ENCODE assay signal across 16 cellular contexts in the genomic region with DNA sequence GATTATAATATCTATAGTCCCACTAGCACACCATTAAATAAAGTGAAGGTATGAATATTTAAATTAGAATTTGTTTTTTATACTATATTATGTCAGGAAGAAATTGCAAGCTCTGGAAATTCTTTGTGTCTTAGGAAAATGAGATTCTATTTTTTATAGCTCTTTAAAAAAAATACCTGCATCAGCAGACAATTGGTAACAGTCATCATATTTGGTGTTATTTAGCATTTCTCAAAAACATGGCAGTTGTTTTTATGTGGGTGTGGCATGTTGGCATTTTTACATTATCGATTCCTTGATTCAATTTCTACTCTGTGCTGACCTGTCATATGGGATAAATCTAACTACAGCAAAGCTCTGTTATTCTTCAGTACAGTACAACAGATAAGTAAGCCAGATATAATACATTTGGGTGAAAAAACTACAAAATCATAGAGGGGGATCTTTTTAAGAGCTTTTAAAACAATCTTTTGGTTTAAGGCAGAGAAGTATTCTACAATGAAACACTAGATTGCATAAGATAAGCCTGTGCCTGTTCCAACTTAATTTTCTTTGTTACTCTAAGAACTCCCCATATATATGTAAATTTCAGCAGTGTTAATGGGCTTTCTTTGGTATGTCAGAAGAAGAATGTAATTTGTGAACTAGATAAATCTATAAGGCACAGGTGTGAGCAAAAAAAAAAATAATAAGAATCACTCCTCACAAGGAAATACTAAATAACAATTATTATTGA.
DNase-seq lines count a peak whose midpoint lies in the region; ATAC-seq and TF ChIP-seq lines count a peak whose summit lies in the region.
"Had no signal": no experiment of that assay in that cellular context is flagged by ENCODE, and none has a peak within 500 bp of the region (broad histone marks: within the 10 kb centered on the region; RNA-seq: fewer than 3 reads in every experiment).

No MANE protein-coding gene starts in this region.

- peaks cover 34% of the 10 kb centered on the region for H3K4me1 Mint-ChIP-seq in WTC11
- H3K4me1 Mint-ChIP-seq: B cell had no signal

- DNase-seq in GM23248 (no peak), WTC11 (ENCODE audit: low spot score) (no peak), T-helper 9 cell (no peak), Ammon's horn (ENCODE audit: low spot score) (no peak)
- DNase-seq: ACHN; C1 segment of cervical spinal cord; Calu3; CD4-positive, alpha-beta T cell; DMS 273 treated with DMSO at 0.1 percent for 48 hours; DMS79; IMR-90; KG1 had no signal

- in situ Hi-C loops in GM23248 (cut with MboI): no loop called here

- H2AFZ ChIP-seq in GM23248: no peak overlapping the region

- H3K27ac Mint-ChIP-seq in WTC11: 0 out of 2 replicates have a peak overlapping the region, but pooled peaks have one; percentile 72
- H3K27ac Mint-ChIP-seq: B cell; CD4-positive, alpha-beta T cell had no signal

- TF ChIP-seq CTCF in WTC11 (IDR thresholded peaks at IDR 0.05): no peak

- no peaks in the 10 kb centered on the region for H4K20me1 ChIP-seq in GM23248 (ENCODE audit: insufficient read depth)

- CTCF ChIA-PET in WTC11 (lab: Charles Lee): no interaction called here

- H3K9ac ChIP-seq in GM23248: no peak overlapping the region
- H3K9ac ChIP-seq in HUES6 (ENCODE audit: low read length): no peak overlapping the region
- no peak overlapping the region for H3K9ac ChIP-seq in iPS-20b (ENCODE audit: low read depth, low read length)

- H3K4me2 ChIP-seq in GM23248 (ENCODE audit: unreplicated experiment): peak overlapping the region; percentile 7

- H3K36me3 Mint-ChIP-seq in WTC11: no peaks in the 10 kb centered on the region

- H3K9me3 ChIP-seq in GM23248 (ENCODE audit: low read depth): no peaks in the 10 kb centered on the region
- no peaks in the 10 kb centered on the region for H3K9me3 ChIP-seq in HUES6 (ENCODE audit: control insufficient read depth, insufficient read depth, low read depth, low read length)
- no peaks in the 10 kb centered on the region for H3K9me3 ChIP-seq in iPS-20b (ENCODE audit: insufficient read depth, low read depth, low read length)

- H3K9me2 ChIP-seq in GM23248 (ENCODE audit: insufficient read depth): no peaks in the 10 kb centered on the region

- H3K4me3 Mint-ChIP-seq in WTC11: peak overlapping the region; percentile 44
- H3K4me3 Mint-ChIP-seq: B cell; CD4-positive, alpha-beta T cell had no signal

- ATAC-seq in WTC11: peak; percentile 83
- ATAC-seq in GM19351 (IDR thresholded peaks at IDR 0.05; ENCODE audit: unreplicated experiment): no peak

- H3F3A ChIP-seq in GM23248 (ENCODE audit: insufficient read depth): no peaks in the 10 kb centered on the region; the same call in 1 of the 2 replicates

- POLR2A ChIA-PET in WTC11 (lab: Charles Lee): no interaction called here

- no peaks in the 10 kb centered on the region for H3K9me3 Mint-ChIP-seq in WTC11
- H3K9me3 Mint-ChIP-seq: CD4-positive, alpha-beta T cell had no signal

- no peaks in the 10 kb centered on the region for H3K27me3 Mint-ChIP-seq in WTC11 (ENCODE audit: low read depth)
- H3K27me3 Mint-ChIP-seq: B cell had no signal

- H3K79me2 ChIP-seq in GM23248 (ENCODE audit: insufficient read depth): no peaks in the 10 kb centered on the region

- H3K4me3 ChIP-seq in GM23248: no peak overlapping the region
- no peak overlapping the region for H3K4me3 ChIP-seq in HUES6 (ENCODE audit: low read depth, low read length)
- H3K4me3 ChIP-seq in iPS-20b (ENCODE audit: low read length): peak overlapping the region; percentile 5; the same call in 1 of the 2 replicates

- H3K36me3 ChIP-seq in GM23248 (ENCODE audit: low read depth): no peaks in the 10 kb centered on the region
- no peaks in the 10 kb centered on the region for H3K36me3 ChIP-seq in HUES6 (ENCODE audit: control insufficient read depth, insufficient read depth, low read length)
- no peaks in the 10 kb centered on the region for H3K36me3 ChIP-seq in iPS-20b (ENCODE audit: insufficient read depth, low read depth, low read length)

- H3K4me1 ChIP-seq in GM23248 (ENCODE audit: insufficient read depth): peaks cover 8% of the 10 kb centered on the region
- peaks cover 22% of the 10 kb centered on the region for H3K4me1 ChIP-seq in HUES6 (ENCODE audit: control insufficient read depth, insufficient read depth, low read length)
- H3K4me1 ChIP-seq in iPS-20b (ENCODE audit: insufficient read depth, low read length): peaks cover 13% of the 10 kb centered on the region

- H3K27ac ChIP-seq in GM23248 (no peak overlapping the region), HUES6 (ENCODE audit: low read depth, low read length) (peak overlapping the region; percentile 70), iPS-20b (ENCODE audit: low read length) (no peak overlapping the region)

- H3K27me3 ChIP-seq in GM23248 (replicated peaks; ENCODE audit: insufficient read depth): no peaks in the 10 kb centered on the region
- H3K27me3 ChIP-seq in HUES6 (ENCODE audit: control insufficient read depth, insufficient read depth, low read length): no peaks in the 10 kb centered on the region
- H3K27me3 ChIP-seq in iPS-20b (ENCODE audit: insufficient read depth, low read length): no peaks in the 10 kb centered on the region

- 92 to 98% methylated on average over 1 of the region's 1 CpG for WGBS in GM23248 (ENCODE audit: low coverage in 1 of 2, low lambda C conversion rate in 2 of 2, missing lambda C conversion rate in 2 of 2), 2 experiments

TF ChIP-seq in WTC11, 78 proteins besides CTCF, POLR2A, EP300 and RAD21 (continues in another document):
- TF ChIP-seq ETV6 (CRISPR knock-in tag; IDR thresholded peaks at IDR 0.05) (no peak), AFF4 (CRISPR knock-in tag; IDR thresholded peaks at IDR 0.05; ENCODE audit: borderline replicate concordance) (no peak), ZNF281 (CRISPR knock-in tag; IDR thresholded peaks at IDR 0.05) (no peak), USF2 (CRISPR knock-in tag; IDR thresholded peaks at IDR 0.05) (no peak), ZNF232 (CRISPR knock-in tag; IDR thresholded peaks at IDR 0.05) (no peak), ZNF263 (CRISPR knock-in tag; IDR thresholded peaks at IDR 0.05; ENCODE audit: low read depth) (no peak), ZNF416 (CRISPR knock-in tag; IDR thresholded peaks at IDR 0.05) (no peak)
